8 cellular contexts compared by ENCODE assay signal in the genomic region with DNA sequence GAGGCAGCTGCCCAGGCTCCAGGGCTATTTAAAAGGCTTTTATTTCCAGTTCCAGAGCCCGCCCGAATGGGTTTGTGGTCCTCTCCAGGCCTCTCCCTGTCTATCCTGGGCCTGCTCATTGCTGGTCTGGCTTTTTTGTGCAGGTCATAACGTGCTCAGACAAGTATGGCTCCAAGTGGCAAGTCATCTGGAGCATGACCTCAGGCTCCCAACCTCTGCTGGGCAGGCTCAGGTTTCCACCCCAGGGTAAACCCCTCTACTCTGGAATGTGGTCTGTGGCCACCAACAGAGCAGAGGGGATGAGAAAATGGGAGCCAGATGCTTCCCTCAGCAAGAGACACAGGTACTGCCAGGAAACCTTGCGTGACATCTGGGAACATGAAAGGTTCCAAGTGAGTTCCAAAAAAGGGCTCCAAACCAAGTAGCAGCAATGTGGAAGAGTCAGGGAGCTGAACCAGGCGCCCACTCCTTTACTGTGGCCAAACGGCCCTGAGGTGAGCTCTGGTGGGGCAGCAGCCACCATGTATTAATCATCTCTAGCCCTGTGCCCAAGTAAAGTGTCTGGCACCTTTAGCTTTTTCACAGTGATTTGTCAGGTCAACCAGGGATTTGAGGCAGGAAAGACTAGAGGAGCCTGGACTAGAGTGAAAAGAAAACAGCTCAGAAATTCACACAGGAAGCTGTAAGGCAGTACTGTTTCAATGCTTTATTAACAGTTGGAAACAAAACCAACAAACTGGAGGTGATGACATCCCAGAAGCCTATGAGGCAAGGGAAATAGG. TPM values are rescaled to one million over a fixed set of nuclear protein-coding genes. Genes with fewer than 3 reads are reported as not detected.
DNase-seq lines count a peak whose midpoint lies in the region; ATAC-seq and TF ChIP-seq lines count a peak whose summit lies in the region.

No MANE protein-coding gene starts in this region.

- no peaks in the 10 kb centered on the region for H3K9me3 ChIP-seq in BLaER1
- no peaks in the 10 kb centered on the region for H3K9me3 ChIP-seq in neural progenitor cell (ENCODE audit: low read depth)

- H3K36me3 Mint-ChIP-seq in effector memory CD8-positive, alpha-beta T cell (ENCODE audit: insufficient read depth): peaks cover 70% of the 10 kb centered on the region
- peaks cover 43% of the 10 kb centered on the region for H3K36me3 Mint-ChIP-seq in neural progenitor cell

- no peaks in the 10 kb centered on the region for H3K9me3 Mint-ChIP-seq in effector memory CD8-positive, alpha-beta T cell
- no peaks in the 10 kb centered on the region for H3K9me3 Mint-ChIP-seq in neural progenitor cell

- TF ChIP-seq CTCF in neural progenitor cell (IDR thresholded peaks at IDR 0.05): no peak

- H3K4me3 Mint-ChIP-seq in effector memory CD8-positive, alpha-beta T cell: peak overlapping the region; percentile 83 to 85
- peak overlapping the region; percentile 83 for H3K4me3 Mint-ChIP-seq in neural progenitor cell

- ATAC-seq in GM21367 (IDR thresholded peaks at IDR 0.05; ENCODE audit: unreplicated experiment): peak; percentile 1
- peak; percentile 23 for ATAC-seq in effector memory CD8-positive, alpha-beta T cell (replicated peaks)

- H3K4me3 ChIP-seq in BLaER1 (peak overlapping the region; percentile 68), neural progenitor cell (peak overlapping the region; percentile 44)

- peaks cover 35 to 45% of the 10 kb centered on the region in 2 donors for H3K4me1 Mint-ChIP-seq in effector memory CD8-positive, alpha-beta T cell (ENCODE audit: low read depth in 2 of 2)
- H3K4me1 Mint-ChIP-seq in neural progenitor cell: peaks cover 77% of the 10 kb centered on the region

- H3K27me3 ChIP-seq in BLaER1 (no peaks in the 10 kb centered on the region), neural progenitor cell (no peaks in the 10 kb centered on the region)

- H3K27ac ChIP-seq in BLaER1: peak overlapping the region; percentile 99
- peak overlapping the region; percentile 74 for H3K27ac ChIP-seq in neural progenitor cell

- H3K36me3 ChIP-seq in BLaER1 (peaks cover 54% of the 10 kb centered on the region), neural progenitor cell (no peaks in the 10 kb centered on the region)

- H4K20me1 ChIP-seq in BLaER1: no peaks in the 10 kb centered on the region
- no peaks in the 10 kb centered on the region for H4K20me1 ChIP-seq in neural progenitor cell (ENCODE audit: low read depth)

- H3K9ac ChIP-seq in BLaER1: peak overlapping the region; percentile 79
- no peak overlapping the region for H3K9ac ChIP-seq in neural progenitor cell

- H3K27ac Mint-ChIP-seq in effector memory CD8-positive, alpha-beta T cell: peak overlapping the region; percentile 51 to 89
- H3K27ac Mint-ChIP-seq in neural progenitor cell: peak overlapping the region; percentile 98

- no peaks in the 10 kb centered on the region for H3K27me3 Mint-ChIP-seq in effector memory CD8-positive, alpha-beta T cell
- H3K27me3 Mint-ChIP-seq in neural progenitor cell (ENCODE audit: insufficient read depth, low read depth): peaks cover 15% of the 10 kb centered on the region

- no peaks in the 10 kb centered on the region for H3K79me2 ChIP-seq in neural progenitor cell (ENCODE audit: low read depth)

- no peak overlapping the region for H2AFZ ChIP-seq in neural progenitor cell (replicated peaks)

- H3K4me1 ChIP-seq in BLaER1 (peaks cover 85% of the 10 kb centered on the region), neural progenitor cell (peaks cover 34% of the 10 kb centered on the region)

- peak overlapping the region; percentile 98 for H3K4me2 ChIP-seq in BLaER1
- peak overlapping the region; percentile 92 for H3K4me2 ChIP-seq in neural progenitor cell

- H3F3A ChIP-seq in neural progenitor cell (ENCODE audit: low read depth): peaks cover 48% of the 10 kb centered on the region

- DNase-seq in NCI-H2171 treated with DMSO at 0.1 percent for 48 hours (lab: John Stamatoyannopoulos, UW): peak; percentile 88
- DNase-seq in effector memory CD8-positive, alpha-beta T cell: no peak
- peak; percentile 75 for DNase-seq in neural progenitor cell (ENCODE audit: low spot score)
- no peak for DNase-seq in AG08396 (ENCODE audit: low spot score)
- DNase-seq in activated effector memory CD4-positive, alpha-beta T cell treated with Interleukin-2 at 50 U/mL for 16 hours: no peak
- no peak for DNase-seq in central memory CD4-positive, alpha-beta T cell

RNA-seq across cellular contexts. Expression of a gene that starts 25.6 kb away (rescaled TPM):
- total RNA-seq in neural progenitor cell (ENCODE audit: low replicate concordance): 0.43 and 1.3 TPM in 2 replicates

RNA-seq across cellular contexts. Expression of a gene that starts 29.7 kb away (rescaled TPM):
- 5.0 and 10.4 TPM in 2 replicates for total RNA-seq in neural progenitor cell (ENCODE audit: low replicate concordance)

RNA-seq across cellular contexts. Expression of a gene that starts 38.8 kb away (rescaled TPM):
- 14.7 and 17.2 TPM in 2 replicates for total RNA-seq in neural progenitor cell (ENCODE audit: low replicate concordance)

Comparison
In these comparisons a context has a peak if more than half of its experiments do, and no peak if none do; other contexts are left out.
1. DNase-seq: peak in NCI-H2171 treated with DMSO at 0.1 percent for 48 hours (single experiment) and neural progenitor cell (single experiment); none in effector memory CD8-positive, alpha-beta T cell (0 of 3), AG08396 (single experiment), activated effector memory CD4-positive, alpha-beta T cell treated with Interleukin-2 at 50 U/mL for 16 hours (single experiment) and central memory CD4-positive, alpha-beta T cell (single experiment).